In the genomic region with DNA sequence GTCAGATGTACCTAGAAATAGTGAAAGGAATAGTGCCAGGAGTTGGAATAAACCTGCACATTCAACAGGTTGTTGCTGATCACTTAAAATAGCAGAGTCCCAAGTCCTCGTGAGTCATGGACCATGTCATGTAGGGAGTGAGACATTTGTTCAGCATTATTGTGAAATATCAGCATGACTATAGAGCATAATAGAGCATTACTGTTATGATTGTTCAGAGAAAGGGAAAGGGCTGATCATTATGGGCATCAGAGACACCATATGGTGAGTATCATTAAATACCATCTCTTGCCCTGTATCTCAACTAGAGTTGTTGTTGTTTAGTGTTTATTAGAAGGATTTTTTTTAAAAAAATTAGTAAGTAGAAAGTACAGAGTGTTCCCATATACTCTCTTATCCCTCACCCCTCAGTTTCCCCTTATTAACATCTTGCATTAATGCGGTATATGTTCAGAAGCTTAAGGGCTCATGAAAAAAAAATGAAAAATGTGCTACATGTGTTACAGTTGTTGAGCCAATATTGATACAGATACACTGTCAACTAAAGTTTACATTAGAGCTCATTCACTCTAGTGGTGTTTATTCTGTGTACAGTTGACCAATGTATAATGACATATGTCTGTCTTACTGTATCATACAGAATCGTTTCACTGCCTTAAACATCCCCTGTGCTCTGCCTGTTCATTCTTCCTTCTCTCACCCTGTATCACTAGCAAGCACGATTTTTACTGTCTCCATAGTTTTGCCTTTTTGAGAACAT, we compare ENCODE assay signal across 1 cellular context.
TF ChIP-seq lines count a peak whose summit lies in the region.

No MANE protein-coding gene starts in this region.

TF ChIP-seq in HepG2, 621 proteins besides CTCF, POLR2A, EP300 and RAD21 (continued from another document and continues in another):
- TF ChIP-seq NCOR1 (IDR thresholded peaks at IDR 0.05; ENCODE audit: borderline replicate concordance, low read length) (peak; percentile 39; the same call in 1 of the 2 replicates), ONECUT2 (CRISPR knock-in tag; IDR thresholded peaks at IDR 0.05) (no peak), CSRNP1 (CRISPR knock-in tag; IDR thresholded peaks at IDR 0.05) (no peak), KDM2A (CRISPR knock-in tag; IDR thresholded peaks at IDR 0.05; ENCODE audit: borderline replicate concordance, low read depth) (no peak), TBX2 (CRISPR knock-in tag; IDR thresholded peaks at IDR 0.05; ENCODE audit: borderline replicate concordance) (no peak), SIN3A (IDR thresholded peaks at IDR 0.05; ENCODE audit: borderline replicate concordance, low read depth, low read length) (no peak), NCOA5 (CRISPR knock-in tag; IDR thresholded peaks at IDR 0.05) (no peak), ZNF782 (CRISPR knock-in tag; IDR thresholded peaks at IDR 0.05; ENCODE audit: borderline replicate concordance) (no peak), GABPB1 (CRISPR knock-in tag; IDR thresholded peaks at IDR 0.05) (no peak), HNF4G (IDR thresholded peaks at IDR 0.05; ENCODE audit: borderline replicate concordance, low read depth, low read length) (peak; percentile 71; the same call in 1 of the 2 replicates), HNF4G (CRISPR knock-in tag; IDR thresholded peaks at IDR 0.05; ENCODE audit: borderline replicate concordance, low read depth) (no peak), GZF1 (CRISPR knock-in tag; IDR thresholded peaks at IDR 0.05) (no peak), ZNF30 (CRISPR knock-in tag; IDR thresholded peaks at IDR 0.05) (no peak), HDAC2 (CRISPR knock-in tag; IDR thresholded peaks at IDR 0.05) (no peak), ZNF781 (CRISPR knock-in tag; IDR thresholded peaks at IDR 0.05; ENCODE audit: borderline replicate concordance, not compliant biosample characterization) (no peak), YEATS2 (CRISPR knock-in tag; IDR thresholded peaks at IDR 0.05; ENCODE audit: borderline replicate concordance) (no peak; the same call in 1 of the 2 replicates), GTF2F1 (IDR thresholded peaks at IDR 0.05; ENCODE audit: low read length) (no peak), SETDB1 (CRISPR knock-in tag; IDR thresholded peaks at IDR 0.05; ENCODE audit: borderline replicate concordance) (no peak), TAF15 (IDR thresholded peaks at IDR 0.05; ENCODE audit: low read depth, low read length, poor library complexity, severe bottlenecking) (no peak), ZNF615 (CRISPR knock-in tag; IDR thresholded peaks at IDR 0.05; ENCODE audit: borderline replicate concordance) (no peak), KAT7 (CRISPR knock-in tag; IDR thresholded peaks at IDR 0.05; ENCODE audit: borderline replicate concordance) (no peak), ZMYM2 (CRISPR knock-in tag; IDR thresholded peaks at IDR 0.05) (no peak), ZNF441 (CRISPR knock-in tag; IDR thresholded peaks at IDR 0.05; ENCODE audit: borderline replicate concordance) (no peak), E2F1 (CRISPR knock-in tag; IDR thresholded peaks at IDR 0.05) (no peak), ZNF256 (CRISPR knock-in tag; conservative IDR thresholded peaks at IDR 0.05) (no peak), EEA1 (CRISPR knock-in tag; IDR thresholded peaks at IDR 0.05; ENCODE audit: borderline replicate concordance) (no peak), MAFK (conservative IDR thresholded peaks at IDR 0.05 in 1 of 2, IDR thresholded peaks at IDR 0.05 in 1 of 2; ENCODE audit: low read length in 2 of 2) (peak; percentile 32 to 56; a peak in 2 of 4 replicates), PAF1 (CRISPR knock-in tag; IDR thresholded peaks at IDR 0.05) (no peak), ZNF20 (CRISPR knock-in tag; IDR thresholded peaks at IDR 0.05) (no peak), ZNF839 (CRISPR knock-in tag; IDR thresholded peaks at IDR 0.05; ENCODE audit: borderline replicate concordance) (no peak), BCLAF1 (IDR thresholded peaks at IDR 0.05) (no peak), MBNL3 (CRISPR knock-in tag; conservative IDR thresholded peaks at IDR 0.05) (no peak), ZNF788 (CRISPR knock-in tag; IDR thresholded peaks at IDR 0.05; ENCODE audit: borderline replicate concordance) (no peak), HDAC6 (IDR thresholded peaks at IDR 0.05; ENCODE audit: low read depth, low read length) (no peak), ZNF580 (CRISPR knock-in tag; IDR thresholded peaks at IDR 0.05; ENCODE audit: borderline replicate concordance, low read depth) (no peak), THYN1 (CRISPR knock-in tag; IDR thresholded peaks at IDR 0.05; ENCODE audit: borderline replicate concordance, low read depth) (no peak), TBL1XR1 (IDR thresholded peaks at IDR 0.05; ENCODE audit: borderline replicate concordance, low read length, partially characterized antibody) (peak; percentile 14), NR3C1 (CRISPR knock-in tag; IDR thresholded peaks at IDR 0.05) (no peak), ZNF614 (CRISPR knock-in tag; IDR thresholded peaks at IDR 0.05; ENCODE audit: borderline replicate concordance) (no peak), SUZ12 (IDR thresholded peaks at IDR 0.05; ENCODE audit: low read depth, low read length) (no peak), RFX3 (CRISPR knock-in tag; IDR thresholded peaks at IDR 0.05) (no peak), KMT2A (CRISPR knock-in tag; IDR thresholded peaks at IDR 0.05) (no peak), PRPF4 (IDR thresholded peaks at IDR 0.05; ENCODE audit: low read depth, low read length, poor library complexity, severe bottlenecking) (no peak), ZNF780A (CRISPR knock-in tag; IDR thresholded peaks at IDR 0.05) (no peak), XRCC5 (optimal IDR thresholded peaks at IDR 0.05; ENCODE audit: low read length) (no peak), ELF3 (CRISPR knock-in tag; IDR thresholded peaks at IDR 0.05) (peak; percentile 24), MYPOP (CRISPR knock-in tag; IDR thresholded peaks at IDR 0.05) (no peak), SALL1 (CRISPR knock-in tag; IDR thresholded peaks at IDR 0.05) (peak; percentile 62; the same call in 1 of the 2 replicates), ZNF720 (CRISPR knock-in tag; IDR thresholded peaks at IDR 0.05) (no peak), ZNF775 (CRISPR knock-in tag; IDR thresholded peaks at IDR 0.05; ENCODE audit: borderline replicate concordance) (no peak), SALL2 (CRISPR knock-in tag; IDR thresholded peaks at IDR 0.05) (no peak), ZNF713 (CRISPR knock-in tag; IDR thresholded peaks at IDR 0.05) (no peak), ZNF205 (CRISPR knock-in tag; IDR thresholded peaks at IDR 0.05) (no peak)
- TF ChIP-seq, protein P1, sequence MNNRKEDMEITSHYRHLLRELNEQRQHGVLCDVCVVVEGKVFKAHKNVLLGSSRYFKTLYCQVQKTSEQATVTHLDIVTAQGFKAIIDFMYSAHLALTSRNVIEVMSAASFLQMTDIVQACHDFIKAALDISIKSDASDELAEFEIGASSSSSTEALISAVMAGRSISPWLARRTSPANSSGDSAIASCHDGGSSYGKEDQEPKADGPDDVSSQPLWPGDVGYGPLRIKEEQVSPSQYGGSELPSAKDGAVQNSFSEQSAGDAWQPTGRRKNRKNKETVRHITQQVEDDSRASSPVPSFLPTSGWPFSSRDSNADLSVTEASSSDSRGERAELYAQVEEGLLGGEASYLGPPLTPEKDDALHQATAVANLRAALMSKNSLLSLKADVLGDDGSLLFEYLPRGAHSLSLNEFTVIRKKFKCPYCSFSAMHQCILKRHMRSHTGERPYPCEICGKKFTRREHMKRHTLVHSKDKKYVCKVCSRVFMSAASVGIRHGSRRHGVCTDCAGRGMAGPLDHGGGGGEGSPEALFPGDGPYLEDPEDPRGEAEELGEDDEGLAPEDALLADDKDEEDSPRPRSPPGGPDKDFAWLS (CRISPR knock-in tag; IDR thresholded peaks at IDR 0.05; ENCODE audit: borderline replicate concordance): no peak
- TF ChIP-seq, protein P2, sequence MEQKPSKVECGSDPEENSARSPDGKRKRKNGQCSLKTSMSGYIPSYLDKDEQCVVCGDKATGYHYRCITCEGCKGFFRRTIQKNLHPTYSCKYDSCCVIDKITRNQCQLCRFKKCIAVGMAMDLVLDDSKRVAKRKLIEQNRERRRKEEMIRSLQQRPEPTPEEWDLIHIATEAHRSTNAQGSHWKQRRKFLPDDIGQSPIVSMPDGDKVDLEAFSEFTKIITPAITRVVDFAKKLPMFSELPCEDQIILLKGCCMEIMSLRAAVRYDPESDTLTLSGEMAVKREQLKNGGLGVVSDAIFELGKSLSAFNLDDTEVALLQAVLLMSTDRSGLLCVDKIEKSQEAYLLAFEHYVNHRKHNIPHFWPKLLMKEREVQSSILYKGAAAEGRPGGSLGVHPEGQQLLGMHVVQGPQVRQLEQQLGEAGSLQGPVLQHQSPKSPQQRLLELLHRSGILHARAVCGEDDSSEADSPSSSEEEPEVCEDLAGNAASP (CRISPR knock-in tag; IDR thresholded peaks at IDR 0.05; ENCODE audit: borderline replicate concordance): no peak
- TF ChIP-seq, protein P3, sequence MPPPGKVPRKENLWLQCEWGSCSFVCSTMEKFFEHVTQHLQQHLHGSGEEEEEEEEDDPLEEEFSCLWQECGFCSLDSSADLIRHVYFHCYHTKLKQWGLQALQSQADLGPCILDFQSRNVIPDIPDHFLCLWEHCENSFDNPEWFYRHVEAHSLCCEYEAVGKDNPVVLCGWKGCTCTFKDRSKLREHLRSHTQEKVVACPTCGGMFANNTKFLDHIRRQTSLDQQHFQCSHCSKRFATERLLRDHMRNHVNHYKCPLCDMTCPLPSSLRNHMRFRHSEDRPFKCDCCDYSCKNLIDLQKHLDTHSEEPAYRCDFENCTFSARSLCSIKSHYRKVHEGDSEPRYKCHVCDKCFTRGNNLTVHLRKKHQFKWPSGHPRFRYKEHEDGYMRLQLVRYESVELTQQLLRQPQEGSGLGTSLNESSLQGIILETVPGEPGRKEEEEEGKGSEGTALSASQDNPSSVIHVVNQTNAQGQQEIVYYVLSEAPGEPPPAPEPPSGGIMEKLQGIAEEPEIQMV (CRISPR knock-in tag; IDR thresholded peaks at IDR 0.05; ENCODE audit: low read depth): no peak
- TF ChIP-seq, protein P4, sequence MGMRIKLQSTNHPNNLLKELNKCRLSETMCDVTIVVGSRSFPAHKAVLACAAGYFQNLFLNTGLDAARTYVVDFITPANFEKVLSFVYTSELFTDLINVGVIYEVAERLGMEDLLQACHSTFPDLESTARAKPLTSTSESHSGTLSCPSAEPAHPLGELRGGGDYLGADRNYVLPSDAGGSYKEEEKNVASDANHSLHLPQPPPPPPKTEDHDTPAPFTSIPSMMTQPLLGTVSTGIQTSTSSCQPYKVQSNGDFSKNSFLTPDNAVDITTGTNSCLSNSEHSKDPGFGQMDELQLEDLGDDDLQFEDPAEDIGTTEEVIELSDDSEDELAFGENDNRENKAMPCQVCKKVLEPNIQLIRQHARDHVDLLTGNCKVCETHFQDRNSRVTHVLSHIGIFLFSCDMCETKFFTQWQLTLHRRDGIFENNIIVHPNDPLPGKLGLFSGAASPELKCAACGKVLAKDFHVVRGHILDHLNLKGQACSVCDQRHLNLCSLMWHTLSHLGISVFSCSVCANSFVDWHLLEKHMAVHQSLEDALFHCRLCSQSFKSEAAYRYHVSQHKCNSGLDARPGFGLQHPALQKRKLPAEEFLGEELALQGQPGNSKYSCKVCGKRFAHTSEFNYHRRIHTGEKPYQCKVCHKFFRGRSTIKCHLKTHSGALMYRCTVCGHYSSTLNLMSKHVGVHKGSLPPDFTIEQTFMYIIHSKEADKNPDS (CRISPR knock-in tag; IDR thresholded peaks at IDR 0.05): no peak
